ENCODE assay signal across 12 cellular contexts in genomic region chr6:53067307-53067706, GRCh38. TPM values are rescaled to one million over a fixed set of nuclear protein-coding genes. Genes with fewer than 3 reads are reported as not detected.
DNase-seq lines count a peak whose midpoint lies in the region; ATAC-seq and TF ChIP-seq lines count a peak whose summit lies in the region.
"Had no signal": no experiment of that assay in that cellular context is flagged by ENCODE, and none has a peak within 500 bp of the region (broad histone marks: within the 10 kb centered on the region; RNA-seq: fewer than 3 reads in every experiment).

No MANE protein-coding gene starts in this region.

- H3K4me3 Mint-ChIP-seq in activated naive CD4-positive, alpha-beta T cell treated with anti-CD3 and anti-CD28 coated beads for 36 hours, result peak overlapping the region; percentile 97

- H3K36me3 ChIP-seq in SK-N-MC (ENCODE audit: insufficient read depth, low read length) (peaks cover 6% of the 10 kb centered on the region), esophagus muscularis mucosa (peaks cover 0 to 19% (median 6%) of the 10 kb centered on the region in 4 donors), spleen (peaks cover 0 to 16% (median 3%) of the 10 kb centered on the region in 6 donors)

- H3K27ac ChIP-seq in SK-N-MC, result no peak overlapping the region
- peak overlapping the region; percentile 93 to 96 (median 94) for H3K27ac ChIP-seq in esophagus muscularis mucosa (replicated peaks in 1 of 4)
- peak overlapping the region in 6 of 8 donors; percentile 16 to 97 (median 78) for H3K27ac ChIP-seq in spleen

- ATAC-seq in GM19351 (IDR thresholded peaks at IDR 0.05; ENCODE audit: unreplicated experiment), result no peak
- ATAC-seq: pancreas had no signal

- H3K27ac Mint-ChIP-seq in activated naive CD4-positive, alpha-beta T cell treated with anti-CD3 and anti-CD28 coated beads for 36 hours, result no peak overlapping the region

- CTCF ChIA-PET in activated naive CD4-positive, alpha-beta T cell treated with anti-CD3 and anti-CD28 coated beads for 36 hours (lab: Charles Lee), result interaction anchor here (1.0 to 1.8 kb wide), 3 partner anchors 11 to 161 kb away, joined by 3 to 6 read pairs (median 3); no protein-coding TSS in a partner anchor

- DNase-seq in activated naive CD4-positive, alpha-beta T cell treated with anti-CD3 and anti-CD28 coated beads for 36 hours, result no peak
- DNase-seq in activated naive CD4-positive, alpha-beta T cell (lab: John Stamatoyannopoulos, UW), result no peak
- no peak for DNase-seq in SK-N-MC (ENCODE audit: low read depth, low spot score)
- DNase-seq in esophagus muscularis mucosa (ENCODE audit: extremely low spot score), result no peak
- no peak for DNase-seq in spleen
- DNase-seq in cerebellum (ENCODE audit: low spot score), result no peak
- DNase-seq in activated CD4-positive, alpha-beta T cell treated with anti-CD3 and anti-CD28 coated beads, Interleukin-2, amount 50 U/mL, for 48 hours, result no peak
- DNase-seq: GDM1, kidney glomerular epithelial cell, NCI-H2081, pancreas had no signal

- H3K9me3 Mint-ChIP-seq in activated naive CD4-positive, alpha-beta T cell treated with anti-CD3 and anti-CD28 coated beads for 36 hours, result no peaks in the 10 kb centered on the region

- TF ChIP-seq POLR2A in esophagus muscularis mucosa (IDR thresholded peaks at IDR 0.05; ENCODE audit: low read depth), result no peak
- TF ChIP-seq POLR2A in spleen (IDR thresholded peaks at IDR 0.05), result no peak

- no peak for TF ChIP-seq CTCF in esophagus muscularis mucosa (IDR thresholded peaks at IDR 0.05)
- TF ChIP-seq CTCF in spleen (IDR thresholded peaks at IDR 0.05 in 8 of 11, conservative IDR thresholded peaks at IDR 0.05 in 3 of 11), result no peak

- H3K36me3 Mint-ChIP-seq in activated naive CD4-positive, alpha-beta T cell treated with anti-CD3 and anti-CD28 coated beads for 36 hours (ENCODE audit: low read depth), result peaks cover 4% of the 10 kb centered on the region

- no peaks in the 10 kb centered on the region for H3K27me3 Mint-ChIP-seq in activated naive CD4-positive, alpha-beta T cell treated with anti-CD3 and anti-CD28 coated beads for 36 hours (ENCODE audit: low read depth)

- H3K4me1 Mint-ChIP-seq in activated naive CD4-positive, alpha-beta T cell treated with anti-CD3 and anti-CD28 coated beads for 36 hours (ENCODE audit: low read depth), result peaks cover 56% of the 10 kb centered on the region

- peaks cover 25 to 61% (median 57%) of the 10 kb centered on the region in 4 donors for H3K4me1 ChIP-seq in esophagus muscularis mucosa
- peaks cover 23 to 78% (median 50%) of the 10 kb centered on the region in 6 donors for H3K4me1 ChIP-seq in spleen

- H3K4me3 ChIP-seq in SK-N-MC (peak overlapping the region; percentile 85; the same call in 1 of the 2 replicates), esophagus muscularis mucosa (peak overlapping the region in 1 of 4 donors; percentile 81), spleen (peak overlapping the region in 1 of 8 donors; percentile 86)

- TF ChIP-seq EP300 in esophagus muscularis mucosa (IDR thresholded peaks at IDR 0.05), result no peak

- no peaks in the 10 kb centered on the region for H3K27me3 ChIP-seq in esophagus muscularis mucosa
- no peaks in the 10 kb centered on the region for H3K27me3 ChIP-seq in spleen (replicated peaks in 1 of 7)
- H3K27me3 ChIP-seq: pancreas had no signal

- intact Hi-C loops in activated naive CD4-positive, alpha-beta T cell treated with anti-CD3 and anti-CD28 coated beads for 36 hours (cut with micrococcal nuclease), result no loop called here
- intact Hi-C loops in esophagus muscularis mucosa (cut with DNase I), result no loop called here
- intact Hi-C loops in spleen (cut with DNase I; ENCODE audit: low total_unique reads), result no loop called here

- H3K9ac ChIP-seq in SK-N-MC (ENCODE audit: insufficient read length), result peak overlapping the region; percentile 12

- WGBS in esophagus muscularis mucosa, result 53% methylated on average over 2 of the region's 2 CpGs
- 64 to 95% (median 84%) methylated on average over 2 of the region's 2 CpGs for WGBS in spleen, 5 donors

- H3K9me3 ChIP-seq in SK-N-MC (ENCODE audit: low read depth, low read length) (no peaks in the 10 kb centered on the region), esophagus muscularis mucosa (no peaks in the 10 kb centered on the region), spleen (no peaks in the 10 kb centered on the region)
- H3K9me3 ChIP-seq: pancreas had no signal

RNA-seq across cellular contexts. Expression of gene FBXO9, which starts 2.1 kb away (rescaled TPM):
- 10 to 100 TPM; 40.6 to 45.0 TPM for total RNA-seq in activated naive CD4-positive, alpha-beta T cell treated with anti-CD3 and anti-CD28 coated beads for 36 hours
- 10 to 100 TPM; 58.5 to 95.5 (median 73.1) TPM for total RNA-seq in esophagus muscularis mucosa
- total RNA-seq in spleen, result 100 to 1,000 TPM in 3 of 7 donors, 10 to 100 TPM in 4; 58.8 to 115 (median 99.7) TPM
- polyA plus RNA-seq in spleen, result 10 to 100 TPM; 21.4 to 28.6 (median 25.1) TPM
- total RNA-seq in cerebellum, result 39.6 TPM

RNA-seq across cellular contexts. Expression of gene CILK1, which starts 5.7 kb away (rescaled TPM):
- total RNA-seq in activated naive CD4-positive, alpha-beta T cell treated with anti-CD3 and anti-CD28 coated beads for 36 hours, result 1 to 10 TPM; 6.8 to 7.2 TPM
- total RNA-seq in esophagus muscularis mucosa, result 10 to 100 TPM; 19.9 to 30.0 (median 24.4) TPM
- 10 to 100 TPM in 4 of 7 donors, 1 to 10 TPM in 3; 7.0 to 15.7 (median 11.4) TPM for total RNA-seq in spleen
- polyA plus RNA-seq in spleen, result 1 to 10 TPM; 3.0 to 3.3 (median 3.3) TPM
- total RNA-seq in cerebellum, result 24.6 TPM
